17 cellular contexts compared by ENCODE assay signal in the genomic region with DNA sequence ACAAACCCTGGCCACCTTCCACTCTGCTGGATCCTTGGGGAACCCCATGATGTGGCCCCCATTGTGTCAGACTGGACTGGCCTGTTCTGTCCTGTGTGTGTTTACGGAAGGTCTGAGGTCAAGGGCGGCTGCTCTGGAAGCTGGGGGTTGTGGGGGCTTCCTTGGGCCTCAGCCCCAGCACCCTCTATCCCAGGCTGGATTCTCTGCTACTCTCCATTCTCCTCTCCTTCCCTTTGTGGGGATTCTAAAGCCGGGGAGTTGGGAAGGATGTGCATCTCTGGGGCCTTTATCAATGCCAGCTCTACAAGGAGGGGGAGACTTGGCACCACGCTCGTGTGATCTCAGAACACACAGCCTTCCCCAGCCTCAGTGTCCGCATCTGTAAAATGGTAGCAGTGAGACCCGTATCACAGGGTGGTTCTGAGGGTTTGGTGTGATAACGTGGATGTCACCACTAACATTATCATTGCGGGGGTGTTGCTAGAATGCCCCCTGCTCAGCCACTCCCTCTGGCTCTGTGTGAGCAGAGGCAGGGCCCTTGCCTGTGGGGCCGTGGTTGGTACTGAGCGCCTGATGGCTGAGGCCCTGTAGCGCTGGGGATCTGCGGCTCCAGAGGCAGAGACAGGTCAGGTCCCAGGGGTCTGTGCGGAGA. TPM values are rescaled to one million over a fixed set of nuclear protein-coding genes. Genes with fewer than 3 reads are reported as not detected.
DNase-seq lines count a peak whose midpoint lies in the region; ATAC-seq, FAIRE-seq and TF ChIP-seq lines count a peak whose summit lies in the region.
"Had no signal": no experiment of that assay in that cellular context is flagged by ENCODE, and none has a peak within 500 bp of the region (broad histone marks: within the 10 kb centered on the region; RNA-seq: fewer than 3 reads in every experiment).

No MANE protein-coding gene starts in this region.

- H3K4me2 ChIP-seq in HepG2 (ENCODE audit: low read depth, low read length), result no peak overlapping the region

- no peaks in the 10 kb centered on the region for H3K27me3 Mint-ChIP-seq in brain

- peaks cover 41% of the 10 kb centered on the region for H3K36me3 Mint-ChIP-seq in brain

- TF ChIP-seq CTCF in brain (conservative IDR thresholded peaks at IDR 0.05), result no peak
- no peak for TF ChIP-seq CTCF in HepG2 (CRISPR knock-in tag; IDR thresholded peaks at IDR 0.05)
- TF ChIP-seq CTCF in stomach (IDR thresholded peaks at IDR 0.05), result no peak

- no peak for FAIRE-seq in HepG2 (lab: Jason Lieb, UNC)
- FAIRE-seq: GM12878, GM19239 had no signal

- H3K27ac ChIP-seq in HepG2 (ENCODE audit: extremely low read length, insufficient read depth, low read length) (no peak overlapping the region), stomach (peak overlapping the region; percentile 34 to 77 (median 71))
- H3K27ac ChIP-seq: 22Rv1 had no signal

- H3K4me1 ChIP-seq in HepG2 (ENCODE audit: insufficient read depth, low read length) (peaks cover 39% of the 10 kb centered on the region), stomach (peaks cover 13 to 64% (median 39%) of the 10 kb centered on the region in 4 donors)

- H3K9ac ChIP-seq in HepG2 (ENCODE audit: insufficient read depth, low read depth, low read length), result no peak overlapping the region

- POLR2A ChIA-PET in HepG2 (lab: Yijun Ruan, JAX), result interaction anchor here (1.5 to 3.3 kb wide), 4 partner anchors 11 to 46 kb away, joined by 3 to 22 read pairs (median 6); no protein-coding TSS in a partner anchor

- H3K27ac Mint-ChIP-seq in brain, result peak overlapping the region; percentile 34 to 86 (median 78)

- peak; percentile 38 for DNase-seq in DMS53 (lab: John Stamatoyannopoulos, UW)
- DNase-seq in DMS53 treated with DMSO at 0.1 percent for 48 hours (lab: John Stamatoyannopoulos, UW; ENCODE audit: unreplicated experiment), result no peak
- DNase-seq in HepG2 (ENCODE audit: low spot score), result no peak
- DNase-seq in stomach, result no peak
- DNase-seq in AG08395 (ENCODE audit: low spot score), result no peak
- no peak for DNase-seq in activated CD4-positive, alpha-beta T cell treated with anti-CD3 and anti-CD28 coated beads, Interleukin-2, amount 50 U/mL, for 4 hours
- DNase-seq: activated T-cell treated with anti-CD3 and anti-CD28 coated beads, Interleukin-2, amount 50 U/mL, for 1 hour; DMS 273 treated with DMSO at 0.1 percent for 48 hours; GOT3; NCI-H1048 had no signal

- no peaks in the 10 kb centered on the region for H4K20me1 ChIP-seq in HepG2 (ENCODE audit: insufficient read depth, low read length)

- H3K79me2 ChIP-seq in HepG2 (ENCODE audit: insufficient read depth, low read length), result no peaks in the 10 kb centered on the region

- no peak for TF ChIP-seq POLR2A in HepG2 (IDR thresholded peaks at IDR 0.05; ENCODE audit: insufficient read depth in 1 of 2, low read depth in 2 of 2, low read length in 2 of 2)
- TF ChIP-seq POLR2A in stomach (IDR thresholded peaks at IDR 0.05), result no peak

- H2AFZ ChIP-seq in HepG2 (ENCODE audit: low read length), result no peak overlapping the region

- in situ Hi-C loops in HepG2 (cut with HindIII; ENCODE audit: extremely low pct_ligation_motif_present, low pct_unique_long_range_greater_than_20kb), result loop anchor here (5.0 kb wide), 1 partner anchor 44 kb away; no protein-coding TSS in a partner anchor

- BruUV-seq in HepG2 (replicated peaks; lab: Mats Ljungman, UMichigan), result no TSS peak

- ATAC-seq in HepG2 (no peak; the same call in 2 of the 3 replicates), HG03378 (IDR thresholded peaks at IDR 0.05; ENCODE audit: unreplicated experiment) (no peak)
- ATAC-seq: GM12878 had no signal

- H3K4me3 ChIP-seq in HepG2 (replicated peaks in 1 of 3; ENCODE audit: insufficient read depth in 1 of 3, low read depth in 2 of 3, low read length in 3 of 3) (no peak overlapping the region), stomach (no peak overlapping the region)
- H3K4me3 ChIP-seq: GM12878 had no signal

- TF ChIP-seq EP300 in HepG2 (IDR thresholded peaks at IDR 0.05; ENCODE audit: low read depth in 2 of 2, low read length in 2 of 2) (no peak), HepG2 (CRISPR knock-in tag; IDR thresholded peaks at IDR 0.05; ENCODE audit: borderline replicate concordance) (no peak), stomach (IDR thresholded peaks at IDR 0.05) (no peak)

- intact Hi-C loops in HepG2 (cut with micrococcal nuclease; ENCODE audit: unreplicated experiment) (no loop called here), stomach (cut with DNase I; ENCODE audit: low total_unique reads) (loop anchor here (5.0 kb wide), 1 partner anchor 54 kb away; no protein-coding TSS in a partner anchor)

- 80% methylated on average over 14 of the region's 14 CpGs for WGBS in HepG2 (ENCODE audit: low lambda C conversion rate)
- 57 to 63% (median 59%) methylated on average over 9 to 14 of the region's 14 CpGs for WGBS in stomach, 5 donors

- TF ChIP-seq RAD21 in HepG2 (CRISPR knock-in tag; IDR thresholded peaks at IDR 0.05), result no peak

- peaks cover 35% of the 10 kb centered on the region for H3K4me1 Mint-ChIP-seq in brain

- H3K36me3 ChIP-seq in HepG2 (replicated peaks in 1 of 2; ENCODE audit: control insufficient read depth in 1 of 2, insufficient read depth in 2 of 2, low read length in 2 of 2) (no peaks in the 10 kb centered on the region), stomach (peaks cover 12 to 31% (median 21%) of the 10 kb centered on the region in 4 donors)

- H3K9me3 Mint-ChIP-seq in brain, result no peaks in the 10 kb centered on the region

- H3K27me3 ChIP-seq in HepG2 (ENCODE audit: control insufficient read depth in 1 of 2, insufficient read depth in 2 of 2, low read length in 2 of 2) (no peaks in the 10 kb centered on the region), stomach (peaks cover 0 to 35% (median 0%) of the 10 kb centered on the region in 3 donors)

- CTCF ChIA-PET in HepG2 (lab: Yijun Ruan, JAX; ENCODE audit: low intra/inter-chr PET ratio, low total read pairs), result interaction anchor here (1.1 to 12.3 kb wide), 4 partner anchors 51 to 73 kb away, joined by 4 to 571 read pairs (median 135); no protein-coding TSS in a partner anchor

- peak overlapping the region in 3 of 5 experiments; percentile 8 to 32 (median 14) for H3K4me3 Mint-ChIP-seq in brain

- H3K9me3 ChIP-seq in HepG2 (ENCODE audit: low read length), result no peaks in the 10 kb centered on the region
- H3K9me3 ChIP-seq in stomach, result no peaks in the 10 kb centered on the region

RNA-seq across cellular contexts. Expression of a gene that starts 18.1 kb away (rescaled TPM):
- polyA plus RNA-seq in brain (ENCODE audit: insufficient read depth, low read depth, low replicate concordance) (268 TPM), HepG2 (2011; rRNA removed) (2.7 and 3.3 TPM in 2 replicates), stomach (10 to 100 TPM in 2 of 3 donors, 1 to 10 TPM in 1; 8.9 to 30.9 (median 21.7) TPM)
- total RNA-seq in HepG2 (2016; rRNA removed; fragmentation: Illumina TruSeq; extraction: Trizol) (2.8 and 5.9 TPM in 2 replicates), stomach (10 to 100 TPM; 17.4 to 84.8 (median 47.2) TPM)
- 1.1 and 2.0 TPM in 2 replicates for total RNA-seq in HepG2 (2016; cell fraction: cytosol; rRNA removed; fragmentation: Illumina TruSeq; extraction: Trizol; ENCODE audit: low read depth)
- 2.8 and 5.0 TPM in 2 replicates for total RNA-seq in HepG2 (2016; cell fraction: insoluble cytoplasmic fraction; rRNA removed; fragmentation: Illumina TruSeq; extraction: Trizol)
- total RNA-seq in HepG2 (2016; cell fraction: membrane; rRNA removed; fragmentation: Illumina TruSeq; extraction: Trizol), result 3.1 and 3.2 TPM in 2 replicates
- total RNA-seq in HepG2 (2016; cell fraction: nucleus; rRNA removed; fragmentation: Illumina TruSeq; extraction: Trizol), result 7.2 and 8.0 TPM in 2 replicates
- 1.8 and 2.1 TPM in 2 replicates for polyA plus RNA-seq in HepG2 (2011; cell fraction: cytosol; rRNA removed)
- 5.0 and 7.4 TPM in 2 replicates for polyA plus RNA-seq in HepG2 (2011; cell fraction: nucleus; rRNA removed)
- 2.3 and 3.3 TPM in 2 replicates for polyA plus RNA-seq in HepG2 (2012)
- 0.83 and 1.3 TPM in 2 replicates for polyA plus RNA-seq in HepG2 (2016; cell fraction: cytosol; fragmentation: Illumina TruSeq; extraction: Trizol; ENCODE audit: low read depth)
- polyA plus RNA-seq in HepG2 (2016; cell fraction: insoluble cytoplasmic fraction; fragmentation: Illumina TruSeq; extraction: Trizol; ENCODE audit: low read depth), result 2.4 and 5.1 TPM in 2 replicates
- polyA plus RNA-seq in HepG2 (2016; cell fraction: membrane; fragmentation: Illumina TruSeq; extraction: Trizol; ENCODE audit: low read depth), result 2.8 and 3.2 TPM in 2 replicates
- 14.1 and 15.0 TPM in 2 replicates for polyA plus RNA-seq in HepG2 (2016; cell fraction: nucleus; fragmentation: Illumina TruSeq; extraction: Trizol; ENCODE audit: insufficient read depth, low read depth)
- polyA minus RNA-seq in HepG2 (2011; rRNA and poly(A)+ RNA removed; ENCODE audit: low replicate concordance), result 4.0 and 29.5 TPM in 2 replicates
- polyA minus RNA-seq in HepG2 (2011; cell fraction: cytosol; rRNA and poly(A)+ RNA removed), result 1.8 and 1.9 TPM in 2 replicates
- 2.4 and 2.8 TPM in 2 replicates for polyA minus RNA-seq in HepG2 (2011; cell fraction: nucleus; rRNA and poly(A)+ RNA removed)

RNA-seq across cellular contexts. Expression of a gene that starts 21.6 kb away (rescaled TPM):
- polyA plus RNA-seq in brain (ENCODE audit: insufficient read depth, low read depth, low replicate concordance), result 0.29 TPM
- total RNA-seq in HepG2 (2016; rRNA removed; fragmentation: Illumina TruSeq; extraction: Trizol), result 1.0 and 2.7 TPM in 2 replicates
- 0.79 and 1.1 TPM in 2 replicates for total RNA-seq in HepG2 (2016; cell fraction: cytosol; rRNA removed; fragmentation: Illumina TruSeq; extraction: Trizol; ENCODE audit: low read depth)
- total RNA-seq in HepG2 (2016; cell fraction: insoluble cytoplasmic fraction; rRNA removed; fragmentation: Illumina TruSeq; extraction: Trizol), result 1.1 and 2.2 TPM in 2 replicates
- total RNA-seq in HepG2 (2016; cell fraction: membrane; rRNA removed; fragmentation: Illumina TruSeq; extraction: Trizol), result 1.0 and 1.5 TPM in 2 replicates
- total RNA-seq in HepG2 (2016; cell fraction: nucleus; rRNA removed; fragmentation: Illumina TruSeq; extraction: Trizol), result 2.3 and 2.7 TPM in 2 replicates
- polyA plus RNA-seq in HepG2 (2011; rRNA removed), result 11.8 and 13.6 TPM in 2 replicates
- polyA plus RNA-seq in HepG2 (2011; cell fraction: cytosol; rRNA removed), result 10.8 and 11.2 TPM in 2 replicates
- 21.1 and 23.7 TPM in 2 replicates for polyA plus RNA-seq in HepG2 (2011; cell fraction: nucleus; rRNA removed)
- polyA plus RNA-seq in HepG2 (2012), result 5.8 and 8.1 TPM in 2 replicates
- polyA plus RNA-seq in HepG2 (2016; cell fraction: cytosol; fragmentation: Illumina TruSeq; extraction: Trizol; ENCODE audit: low read depth), result 0.49 and 0.54 TPM in 2 replicates
- polyA plus RNA-seq in HepG2 (2016; cell fraction: insoluble cytoplasmic fraction; fragmentation: Illumina TruSeq; extraction: Trizol; ENCODE audit: low read depth), result 1.3 TPM in 2 replicates
- 0.65 and 1.0 TPM in 2 replicates for polyA plus RNA-seq in HepG2 (2016; cell fraction: membrane; fragmentation: Illumina TruSeq; extraction: Trizol; ENCODE audit: low read depth)
- polyA plus RNA-seq in HepG2 (2016; cell fraction: nucleus; fragmentation: Illumina TruSeq; extraction: Trizol; ENCODE audit: insufficient read depth, low read depth), result 5.4 and 6.5 TPM in 2 replicates
- polyA minus RNA-seq in HepG2 (2011; rRNA and poly(A)+ RNA removed; ENCODE audit: low replicate concordance), result 0.91 and 31.9 TPM in 2 replicates
- polyA minus RNA-seq in HepG2 (2011; cell fraction: cytosol; rRNA and poly(A)+ RNA removed), result 4.7 and 5.3 TPM in 2 replicates
- polyA minus RNA-seq in HepG2 (2011; cell fraction: nucleus; rRNA and poly(A)+ RNA removed), result 8.9 and 10.4 TPM in 2 replicates
- total RNA-seq in stomach, result 10 to 100 TPM in 1 of 5 donors, 1 to 10 TPM in 2, not detected in 2; 1.7 to 50.2 (median 7.7) TPM
- polyA plus RNA-seq in stomach, result 1 to 10 TPM in 1 of 3 donors, under 1 TPM in 2; 0.46 to 1.7 (median 0.95) TPM
- total RNA-seq: GM12878, HT1080 had no signal

RNA-seq across cellular contexts. Expression of a gene that starts 48.1 kb away (rescaled TPM):
- polyA plus RNA-seq in brain (ENCODE audit: insufficient read depth, low read depth, low replicate concordance), result 2.4 TPM
- total RNA-seq in HepG2 (2016; rRNA removed; fragmentation: Illumina TruSeq; extraction: Trizol), result 2.7 and 3.4 TPM in 2 replicates
- 0.26 and 1.5 TPM in 2 replicates for total RNA-seq in HepG2 (2016; cell fraction: cytosol; rRNA removed; fragmentation: Illumina TruSeq; extraction: Trizol; ENCODE audit: low read depth)
- 2.4 and 2.5 TPM in 2 replicates for total RNA-seq in HepG2 (2016; cell fraction: insoluble cytoplasmic fraction; rRNA removed; fragmentation: Illumina TruSeq; extraction: Trizol)
- total RNA-seq in HepG2 (2016; cell fraction: membrane; rRNA removed; fragmentation: Illumina TruSeq; extraction: Trizol), result 1.4 and 2.1 TPM in 2 replicates
- 0.59 and 1.6 TPM in 2 replicates for total RNA-seq in HepG2 (2016; cell fraction: nucleus; rRNA removed; fragmentation: Illumina TruSeq; extraction: Trizol)
- 3.4 and 3.5 TPM in 2 replicates for polyA plus RNA-seq in HepG2 (2011; rRNA removed)
- polyA plus RNA-seq in HepG2 (2011; cell fraction: cytosol; rRNA removed), result 2.7 and 3.1 TPM in 2 replicates
- polyA plus RNA-seq in HepG2 (2011; cell fraction: nucleus; rRNA removed), result 3.4 TPM in 2 replicates
- polyA plus RNA-seq in HepG2 (2012), result 4.1 and 4.4 TPM in 2 replicates
- 0.70 and 1.3 TPM in 2 replicates for polyA plus RNA-seq in HepG2 (2016; cell fraction: cytosol; fragmentation: Illumina TruSeq; extraction: Trizol; ENCODE audit: low read depth)
- 2.0 and 2.4 TPM in 2 replicates for polyA plus RNA-seq in HepG2 (2016; cell fraction: insoluble cytoplasmic fraction; fragmentation: Illumina TruSeq; extraction: Trizol; ENCODE audit: low read depth)
- 1.0 and 1.1 TPM in 2 replicates for polyA plus RNA-seq in HepG2 (2016; cell fraction: membrane; fragmentation: Illumina TruSeq; extraction: Trizol; ENCODE audit: low read depth)
- 1.6 and 1.8 TPM in 2 replicates for polyA plus RNA-seq in HepG2 (2016; cell fraction: nucleus; fragmentation: Illumina TruSeq; extraction: Trizol; ENCODE audit: insufficient read depth, low read depth)
- 1.2 TPM in 1 of 2 replicates, not detected in the other for polyA minus RNA-seq in HepG2 (2011; rRNA and poly(A)+ RNA removed; ENCODE audit: low replicate concordance)
- 0.99 and 1.1 TPM in 2 replicates for polyA minus RNA-seq in HepG2 (2011; cell fraction: cytosol; rRNA and poly(A)+ RNA removed)
- polyA minus RNA-seq in HepG2 (2011; cell fraction: nucleus; rRNA and poly(A)+ RNA removed), result 1.3 and 2.5 TPM in 2 replicates
- total RNA-seq in stomach, result not detected
- polyA plus RNA-seq in stomach, result not detected
- total RNA-seq: HT1080, NCI-H460 had no signal
